13 cellular contexts compared by ENCODE assay signal in the genomic region with DNA sequence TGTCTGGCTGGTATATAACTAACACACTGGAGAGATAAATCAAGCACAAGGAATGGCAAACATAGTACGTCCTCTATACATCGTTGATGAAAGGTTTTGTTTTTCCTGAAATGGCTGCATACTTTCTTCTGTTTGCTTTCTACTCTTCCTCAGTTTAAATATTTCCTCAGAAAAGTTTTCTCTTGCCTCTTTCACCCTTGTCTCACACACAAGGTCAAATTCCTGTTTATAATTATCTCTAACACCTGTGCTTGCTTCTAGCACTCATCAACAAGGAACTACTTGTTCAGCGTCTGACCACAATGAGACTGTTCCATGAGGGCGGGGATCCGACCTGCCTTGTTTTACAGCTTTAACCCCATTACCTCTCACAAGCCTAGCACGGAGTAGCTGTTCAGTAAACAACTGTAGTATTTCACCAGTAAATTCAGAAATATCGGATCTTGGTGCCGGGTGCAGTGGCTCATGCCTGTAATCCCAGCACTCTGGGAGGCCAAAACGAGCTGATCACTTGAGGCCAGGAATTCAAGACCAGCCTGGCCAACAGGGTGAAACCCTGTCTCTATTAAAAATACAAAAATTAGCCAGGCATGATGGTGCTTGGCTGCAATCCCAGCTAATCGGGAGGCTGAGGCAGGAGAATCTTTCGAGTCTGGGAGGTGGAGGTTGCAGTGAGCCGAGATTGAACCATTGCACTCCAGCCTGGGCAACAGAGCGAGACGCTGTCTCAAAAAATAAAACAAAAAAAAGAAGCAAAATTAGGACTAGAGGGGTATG. TPM values are rescaled to one million over a fixed set of nuclear protein-coding genes. Genes with fewer than 3 reads are reported as not detected.
A peak's percentile ranks its signal among the peaks of the same experiment; 100 is the strongest.
DNase-seq lines count a peak whose midpoint lies in the region; ATAC-seq and TF ChIP-seq lines count a peak whose summit lies in the region.
"Had no signal": no experiment of that assay in that cellular context is flagged by ENCODE, and none has a peak within 500 bp of the region (broad histone marks: within the 10 kb centered on the region; RNA-seq: fewer than 3 reads in every experiment).

No MANE protein-coding gene starts in this region.

- TF ChIP-seq POLR2A in tibial nerve (IDR thresholded peaks at IDR 0.05), result no peak

- TF ChIP-seq EP300 in tibial nerve (IDR thresholded peaks at IDR 0.05), result no peak

- peaks cover 0 to 10% (median 0%) of the 10 kb centered on the region in 11 experiments; a peak in 6 of 22 replicates for H3K36me3 ChIP-seq in BLaER1 treated with 17β-estradiol and CSF1 and Interleukin-3, amounts not matched to agents 10 nM and 100 nM
- no peaks in the 10 kb centered on the region for H3K36me3 ChIP-seq in mammary epithelial cell (ENCODE audit: insufficient read depth, low read length)
- no peaks in the 10 kb centered on the region for H3K36me3 ChIP-seq in mucosa of descending colon (ENCODE audit: low read depth)
- no peaks in the 10 kb centered on the region for H3K36me3 ChIP-seq in tibial nerve
- H3K36me3 ChIP-seq: right atrium auricular region had no signal

- no TSS peak for BruUV-seq in mammary epithelial cell (replicated peaks; lab: Mats Ljungman, UMichigan)

- dilution Hi-C loops in mammary epithelial cell (cut with HindIII; ENCODE audit: low sequenced_read_pairs), result no loop called here

- no peaks in the 10 kb centered on the region for H3K27me3 ChIP-seq in BLaER1 treated with 17β-estradiol and CSF1 and Interleukin-3, amounts not matched to agents 10 nM and 100 nM
- H3K27me3 ChIP-seq in mammary epithelial cell (ENCODE audit: insufficient read depth, low read length) (no peaks in the 10 kb centered on the region), tibial nerve (no peaks in the 10 kb centered on the region)
- H3K27me3 ChIP-seq: right atrium auricular region had no signal

- TF ChIP-seq CTCF in mammary epithelial cell (conservative IDR thresholded peaks at IDR 0.05 in 1 of 2, IDR thresholded peaks at IDR 0.05 in 1 of 2; ENCODE audit: extremely low read depth in 1 of 2, insufficient read depth in 1 of 2, low read depth in 1 of 2, low read length in 2 of 2) (no peak), mucosa of descending colon (IDR thresholded peaks at IDR 0.05) (no peak), tibial nerve (IDR thresholded peaks at IDR 0.05) (no peak)

- CTCF ChIA-PET in mammary epithelial cell (lab: Charles Lee; ENCODE audit: low non-redundant PET), result no interaction called here

- H3K9ac ChIP-seq in BLaER1 treated with 17β-estradiol and CSF1 and Interleukin-3, amounts not matched to agents 10 nM and 100 nM, result no peak overlapping the region
- no peak overlapping the region for H3K9ac ChIP-seq in mammary epithelial cell (ENCODE audit: insufficient read depth, low read length)

- H2AFZ ChIP-seq in mammary epithelial cell (ENCODE audit: low read depth, low read length), result no peak overlapping the region

- DNase-seq in NAMALWA (ENCODE audit: low spot score) (peak; percentile 45), mammary epithelial cell (peak; percentile 65), mucosa of descending colon (peak; percentile 63 to 77 (median 68)), anterior cingulate cortex (lab: John Stamatoyannopoulos, UW) (no peak), NCI-H1436 treated with DMSO at 0.1 percent for 48 hours (lab: John Stamatoyannopoulos, UW) (no peak), tibial nerve (ENCODE audit: low spot score in 2 of 2) (no peak)
- DNase-seq: activated T-cell treated with anti-CD3 and anti-CD28 coated beads, Interleukin-2, amount 50 U/mL, for 48 hours; cerebellar nuclear complex; Right ventricle myocardium superior had no signal

- no peaks in the 10 kb centered on the region for H3K79me2 ChIP-seq in mammary epithelial cell (ENCODE audit: insufficient read depth, low read length)

- H3K27ac ChIP-seq in BLaER1 treated with 17β-estradiol and CSF1 and Interleukin-3, amounts not matched to agents 10 nM and 100 nM, result no peak overlapping the region
- no peak overlapping the region for H3K27ac ChIP-seq in mammary epithelial cell (ENCODE audit: insufficient read depth, low read depth, low read length)
- H3K27ac ChIP-seq in tibial nerve, result peak overlapping the region in 2 of 4 donors; percentile 15 to 38
- H3K27ac ChIP-seq: right atrium auricular region, VCaP had no signal

- H3K4me1 ChIP-seq in BLaER1 treated with 17β-estradiol and CSF1 and Interleukin-3, amounts not matched to agents 10 nM and 100 nM, result peaks cover 11 to 21% (median 17%) of the 10 kb centered on the region in 10 experiments; a peak in 18 of 20 replicates
- H3K4me1 ChIP-seq in mammary epithelial cell (ENCODE audit: insufficient read depth, low read length) (peaks cover 19% of the 10 kb centered on the region), mucosa of descending colon (ENCODE audit: low read depth) (peaks cover 13% of the 10 kb centered on the region), tibial nerve (peaks cover 0 to 11% (median 0%) of the 10 kb centered on the region in 4 donors)

- in situ Hi-C loops in mammary epithelial cell (cut with MboI; ENCODE audit: low sequenced_read_pairs in 2 of 2), result no loop called here

- no peak overlapping the region for H3K4me3 ChIP-seq in BLaER1 treated with 17β-estradiol and CSF1 and Interleukin-3, amounts not matched to agents 10 nM and 100 nM
- H3K4me3 ChIP-seq in mammary epithelial cell (replicated peaks in 1 of 3; ENCODE audit: insufficient read depth in 1 of 3, low read depth in 2 of 3, low read length in 3 of 3) (no peak overlapping the region), mucosa of descending colon (no peak overlapping the region), tibial nerve (no peak overlapping the region)
- H3K4me3 ChIP-seq: right atrium auricular region had no signal

- H3K9me3 ChIP-seq in BLaER1 treated with 17β-estradiol and CSF1 and Interleukin-3, amounts not matched to agents 10 nM and 100 nM (replicated peaks in 1 of 11), result peaks cover 0 to 4% (median 0%) of the 10 kb centered on the region in 11 experiments; a peak in 1 of 22 replicates
- no peaks in the 10 kb centered on the region for H3K9me3 ChIP-seq in mammary epithelial cell (replicated peaks; ENCODE audit: insufficient read depth, low read length)
- no peaks in the 10 kb centered on the region for H3K9me3 ChIP-seq in mucosa of descending colon
- H3K9me3 ChIP-seq in tibial nerve, result no peaks in the 10 kb centered on the region
- H3K9me3 ChIP-seq: right atrium auricular region had no signal

- WGBS in mammary epithelial cell (ENCODE audit: low coverage, missing lambda C conversion rate), result 70% methylated on average over 14 of the region's 14 CpGs
- 75 to 77% methylated on average over 14 of the region's 14 CpGs for WGBS in tibial nerve, 2 donors

- ATAC-seq in mucosa of descending colon (peak; percentile 99), GM18498 (IDR thresholded peaks at IDR 0.05; ENCODE audit: unreplicated experiment) (no peak)

- intact Hi-C loops in mammary epithelial cell (cut with micrococcal nuclease), result no loop called here
- intact Hi-C loops in mucosa of descending colon (cut with DNase I, micrococcal nuclease), result no loop called here

- no peaks in the 10 kb centered on the region for H4K20me1 ChIP-seq in BLaER1 treated with 17β-estradiol and CSF1 and Interleukin-3, amounts not matched to agents 10 nM and 100 nM
- no peaks in the 10 kb centered on the region for H4K20me1 ChIP-seq in mammary epithelial cell (ENCODE audit: insufficient read depth, low read length)

- peak overlapping the region in 9 of 11 experiments; percentile 7 to 33 (median 17); a peak in 13 of 22 replicates for H3K4me2 ChIP-seq in BLaER1 treated with 17β-estradiol and CSF1 and Interleukin-3, amounts not matched to agents 10 nM and 100 nM
- H3K4me2 ChIP-seq in mammary epithelial cell (ENCODE audit: insufficient read depth, low read depth, low read length), result peak overlapping the region; percentile 43

RNA-seq across cellular contexts. Expression of a gene that starts 37.0 kb away (rescaled TPM):
- total RNA-seq in mammary epithelial cell (1 to 10 TPM; 3.2 to 4.8 TPM), mucosa of descending colon (1 to 10 TPM; 5.6 to 8.4 (median 7.0) TPM), tibial nerve (1 to 10 TPM; 1.7 to 8.4 (median 5.5) TPM)
- 0.76 TPM for polyA plus RNA-seq in mammary epithelial cell
- polyA minus RNA-seq in mammary epithelial cell, result 1.1 TPM

RNA-seq across cellular contexts. Expression of a gene that starts 42.8 kb away (rescaled TPM):
- total RNA-seq in mammary epithelial cell (1 to 10 TPM; 4.2 to 6.2 TPM), mucosa of descending colon (10 to 100 TPM in 1 of 3 donors, 1 to 10 TPM in 2; 2.8 to 48.3 (median 4.7) TPM), tibial nerve (100 to 1,000 TPM in 2 of 4 donors, 10 to 100 TPM in 2; 44.7 to 328 (median 169) TPM)
- 1.6 TPM for polyA plus RNA-seq in mammary epithelial cell
- polyA minus RNA-seq in mammary epithelial cell, result 2.3 TPM

Comparison
In these comparisons a context has a peak if more than half of its experiments do, and no peak if none do; other contexts are left out.
1. DNase-seq: peak in NAMALWA (single experiment), mammary epithelial cell (single experiment) and mucosa of descending colon (3 of 3); none in anterior cingulate cortex (0 of 58), NCI-H1436 treated with DMSO at 0.1 percent for 48 hours (single experiment) and tibial nerve (0 of 2).